1 cellular context compared by ENCODE assay signal in genomic region chr19:29507081-29507860, GRCh38.
TF ChIP-seq lines count a peak whose summit lies in the region.

No MANE protein-coding gene starts in this region.

TF ChIP-seq in GM23338, 12 proteins besides CTCF, POLR2A, EP300 and RAD21 (continued from another document):
- no peak for TF ChIP-seq REST (IDR thresholded peaks at IDR 0.05; ENCODE audit: unreplicated experiment)
- TF ChIP-seq NANOG (IDR thresholded peaks at IDR 0.05; ENCODE audit: borderline replicate concordance), result no peak
